In genomic region chr1:66937529-66938234, GRCh38 we compare ENCODE assay signal across 1 cellular context.
TF ChIP-seq lines count a peak whose summit lies in the region.

No MANE protein-coding gene starts in this region.

TF ChIP-seq in K562, 482 proteins besides CTCF, POLR2A, EP300 and RAD21:
- TF ChIP-seq ESRRA (IDR thresholded peaks at IDR 0.05; ENCODE audit: borderline replicate concordance, low read depth) (no peak), C11orf30 (IDR thresholded peaks at IDR 0.05; ENCODE audit: low read depth) (peak; percentile 73), MEF2A (IDR thresholded peaks at IDR 0.05; ENCODE audit: control insufficient read depth, low read depth, low read length) (no peak), ZNF316 (IDR thresholded peaks at IDR 0.05) (peak; percentile 88), MAFG (tag; conservative IDR thresholded peaks at IDR 0.05) (0 out of 2 replicates have a peak, but pooled peaks have one; percentile 6), RBM25 (IDR thresholded peaks at IDR 0.05; ENCODE audit: low read depth, low read length, severe bottlenecking) (no peak), SP2 (IDR thresholded peaks at IDR 0.05; ENCODE audit: extremely low read depth, low read depth, low read length, poor library complexity, severe bottlenecking) (no peak)
